ENCODE assay signal across 15 cellular contexts in the genomic region with DNA sequence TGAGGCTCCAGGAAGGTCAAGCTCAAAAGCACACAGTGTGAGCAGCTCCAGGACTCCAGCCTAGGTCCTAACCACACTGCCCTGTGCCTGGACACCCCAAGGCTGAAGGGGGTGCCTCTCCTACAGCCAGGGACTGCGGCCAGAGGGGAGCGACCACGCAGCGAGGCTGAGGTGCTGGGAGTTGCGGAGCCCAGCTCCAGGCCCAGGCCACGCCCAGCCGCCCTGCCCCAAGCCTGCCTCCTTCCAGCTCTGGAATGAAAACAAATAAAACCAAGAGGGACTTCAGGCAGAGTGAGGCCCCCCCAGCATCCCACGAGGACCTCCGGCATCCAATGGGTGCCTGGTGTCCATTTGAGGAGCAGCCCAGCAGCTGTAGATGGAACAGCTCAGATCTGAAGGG.
"Had no signal": no experiment of that assay in that cellular context is flagged by ENCODE, and none has a peak within 500 bp of the region (broad histone marks: within the 10 kb centered on the region; RNA-seq: fewer than 3 reads in every experiment).

No MANE protein-coding gene starts in this region.

- H3K9me3 Mint-ChIP-seq: activated CD4-positive, alpha-beta memory T cell treated with anti-CD3 and anti-CD28 coated beads for 36 hours; activated naive CD8-positive, alpha-beta T cell treated with anti-CD3 and anti-CD28 coated beads, Interleukin-2, amount 50 U/mL, for 24 hours; naive B cell had no signal

- H3K4me3 Mint-ChIP-seq: activated CD4-positive, alpha-beta memory T cell treated with anti-CD3 and anti-CD28 coated beads for 36 hours; activated naive CD8-positive, alpha-beta T cell treated with anti-CD3 and anti-CD28 coated beads, Interleukin-2, amount 50 U/mL, for 24 hours had no signal

- DNase-seq: activated CD4-positive, alpha-beta memory T cell treated with anti-CD3 and anti-CD28 coated beads for 36 hours; activated naive CD8-positive, alpha-beta T cell treated with anti-CD3 and anti-CD28 coated beads, Interleukin-2, amount 50 U/mL, for 24 hours; activated T-cell treated with anti-CD3 and anti-CD28 coated beads, Interleukin-2, amount 50 U/mL, for 48 hours; colonic mucosa; esophagus squamous epithelium; foreskin fibroblast; head of caudate nucleus; midbrain; naive B cell; nucleus accumbens; stimulated activated CD4-positive, alpha-beta T cell treated with anti-CD3 and anti-CD28 coated beads, Interleukin-4, amount 100 ng/mL, for 4 hours; T-helper 9 cell; uterus had no signal

- H3K4me3 ChIP-seq: cardiac muscle cell, colonic mucosa, esophagus squamous epithelium, psoas muscle, uterus had no signal

- H3K27ac ChIP-seq: cardiac muscle cell, colonic mucosa, esophagus squamous epithelium, psoas muscle, uterus had no signal

- ATAC-seq: activated naive CD8-positive, alpha-beta T cell treated with anti-CD3 and anti-CD28 coated beads, Interleukin-2, amount 50 U/mL, for 24 hours; psoas muscle had no signal

- H3K36me3 ChIP-seq: cardiac muscle cell, colonic mucosa, esophagus squamous epithelium, uterus had no signal

- H3K9me3 ChIP-seq: colonic mucosa, esophagus squamous epithelium, psoas muscle, uterus had no signal

- H3K27me3 ChIP-seq: cardiac muscle cell, colonic mucosa, uterus had no signal

- H3K27me3 Mint-ChIP-seq: activated CD4-positive, alpha-beta memory T cell treated with anti-CD3 and anti-CD28 coated beads for 36 hours; activated naive CD8-positive, alpha-beta T cell treated with anti-CD3 and anti-CD28 coated beads, Interleukin-2, amount 50 U/mL, for 24 hours; naive B cell had no signal

- H3K36me3 Mint-ChIP-seq: activated CD4-positive, alpha-beta memory T cell treated with anti-CD3 and anti-CD28 coated beads for 36 hours; naive B cell had no signal

- H3K27ac Mint-ChIP-seq: activated CD4-positive, alpha-beta memory T cell treated with anti-CD3 and anti-CD28 coated beads for 36 hours; activated naive CD8-positive, alpha-beta T cell treated with anti-CD3 and anti-CD28 coated beads, Interleukin-2, amount 50 U/mL, for 24 hours had no signal
